27 cellular contexts compared by ENCODE assay signal in genomic region chr14:94690486-94690885, GRCh38.
"Had no signal": no experiment of that assay in that cellular context is flagged by ENCODE, and none has a peak within 500 bp of the region (broad histone marks: within the 10 kb centered on the region; RNA-seq: fewer than 3 reads in every experiment).

No MANE protein-coding gene starts in this region.

- DNase-seq: activated CD4-positive, alpha-beta memory T cell treated with anti-CD3 and anti-CD28 coated beads for 36 hours; activated CD4-positive, alpha-beta T cell treated with anti-CD3 and anti-CD28 coated beads, Interleukin-2, amount 10 ng/mL, durations not matched to agents 7 days and 5 days; activated CD4-positive, CD25-positive, alpha-beta regulatory T cell; activated CD8-positive, alpha-beta memory T cell treated with anti-CD3 and anti-CD28 coated beads for 24 hours; activated effector memory CD4-positive, alpha-beta T cell treated with anti-CD3 and anti-CD28 coated beads, Interleukin-2, amount 50 U/mL, for 16 hours; activated naive CD4-positive, alpha-beta T cell treated with Interleukin-2 at 50 U/mL for 16 hours; activated naive CD8-positive, alpha-beta T cell treated with anti-CD3 and anti-CD28 coated beads, Interleukin-2, amount 50 U/mL, for 24 hours; activated T-cell treated with anti-CD3 and anti-CD28 coated beads, Interleukin-2, amount 50 U/mL, for 4 hours; amniotic stem cell; MG63; MV-4-11; NCI-H1092 treated with DMSO at 0.1 percent for 48 hours; NCI-H1417 treated with DMSO at 0.1 percent for 48 hours; NCI-H1694; NCI-H2029 treated with DMSO at 0.1 percent for 48 hours; NCI-H510A treated with DMSO at 0.1 percent for 48 hours; NK-92 treated with Interleukin-12 subunit alpha and Interleukin-12 subunit beta, amount 100 ng/mL, for 24 hours; OCI-M1; Right ventricle myocardium superior; SJCRH30 had no signal

- H3K4me1 ChIP-seq: SJCRH30 had no signal

- H3K4me3 ChIP-seq: MG63, SJCRH30 had no signal

- H3K27ac Mint-ChIP-seq: activated CD4-positive, alpha-beta memory T cell treated with anti-CD3 and anti-CD28 coated beads for 36 hours; activated CD4-positive, alpha-beta T cell treated with anti-CD3 and anti-CD28 coated beads, Interleukin-2, amount 10 ng/mL, durations not matched to agents 7 days and 5 days; activated naive CD4-positive, alpha-beta T cell treated with anti-CD3 and anti-CD28 coated beads, Interleukin-2, amount 50 U/mL, for 72 hours; activated naive CD8-positive, alpha-beta T cell treated with anti-CD3 and anti-CD28 coated beads, Interleukin-2, amount 50 U/mL, for 24 hours; T-helper 1 cell treated with Interleukin-12 subunit alpha and Interleukin-12 subunit beta and Interleukin-4 antibody, amounts not matched to agents 30 μg/mL and 1 μg/mL, for 36 hours had no signal

- H3K36me3 Mint-ChIP-seq: activated CD4-positive, alpha-beta memory T cell treated with anti-CD3 and anti-CD28 coated beads for 36 hours; activated naive CD4-positive, alpha-beta T cell treated with anti-CD3 and anti-CD28 coated beads, Interleukin-2, amount 50 U/mL, for 72 hours; brain had no signal

- FAIRE-seq: astrocyte had no signal

- ATAC-seq: activated naive CD8-positive, alpha-beta T cell treated with anti-CD3 and anti-CD28 coated beads, Interleukin-2, amount 50 U/mL, for 24 hours; activated T-cell treated with anti-CD3 and anti-CD28 coated beads, Interleukin-2, amount 50 U/mL, for 4 hours had no signal

- H3K4me1 Mint-ChIP-seq: activated CD4-positive, alpha-beta T cell treated with anti-CD3 and anti-CD28 coated beads, Interleukin-2, amount 10 ng/mL, durations not matched to agents 7 days and 5 days; activated naive CD8-positive, alpha-beta T cell treated with anti-CD3 and anti-CD28 coated beads, Interleukin-2, amount 50 U/mL, for 24 hours; central memory CD8-positive, alpha-beta T cell had no signal

- H3K9me3 ChIP-seq: MG63, SJCRH30 had no signal

- H3K9ac ChIP-seq: KMS-11 had no signal

- H3K4me2 ChIP-seq: KMS-11 had no signal

- H3K36me3 ChIP-seq: MG63, SJCRH30 had no signal

- H3K9me3 Mint-ChIP-seq: activated CD4-positive, alpha-beta memory T cell treated with anti-CD3 and anti-CD28 coated beads for 36 hours; activated CD4-positive, alpha-beta T cell treated with anti-CD3 and anti-CD28 coated beads, Interleukin-2, amount 10 ng/mL, durations not matched to agents 7 days and 5 days; activated naive CD4-positive, alpha-beta T cell treated with anti-CD3 and anti-CD28 coated beads, Interleukin-2, amount 50 U/mL, for 72 hours; activated naive CD8-positive, alpha-beta T cell treated with anti-CD3 and anti-CD28 coated beads, Interleukin-2, amount 50 U/mL, for 24 hours; activated T-cell treated with anti-CD3 and anti-CD28 coated beads, Interleukin-2, amount 50 U/mL, for 4 hours; central memory CD8-positive, alpha-beta T cell; T-helper 1 cell treated with Interleukin-12 subunit alpha and Interleukin-12 subunit beta and Interleukin-4 antibody, amounts not matched to agents 30 μg/mL and 1 μg/mL, for 36 hours had no signal

- H3K4me3 Mint-ChIP-seq: activated CD4-positive, alpha-beta memory T cell treated with anti-CD3 and anti-CD28 coated beads for 36 hours; activated CD4-positive, alpha-beta T cell treated with anti-CD3 and anti-CD28 coated beads, Interleukin-2, amount 10 ng/mL, durations not matched to agents 7 days and 5 days; activated naive CD8-positive, alpha-beta T cell treated with anti-CD3 and anti-CD28 coated beads, Interleukin-2, amount 50 U/mL, for 24 hours; activated T-cell treated with anti-CD3 and anti-CD28 coated beads, Interleukin-2, amount 50 U/mL, for 4 hours; central memory CD8-positive, alpha-beta T cell; T-helper 1 cell treated with Interleukin-12 subunit alpha and Interleukin-12 subunit beta and Interleukin-4 antibody, amounts not matched to agents 30 μg/mL and 1 μg/mL, for 36 hours had no signal

- H3K27ac ChIP-seq: KMS-11, RWPE1, SJCRH30 had no signal

- H3K27me3 ChIP-seq: MG63, SJCRH30 had no signal
